1 cellular context compared by ENCODE assay signal in the genomic region with DNA sequence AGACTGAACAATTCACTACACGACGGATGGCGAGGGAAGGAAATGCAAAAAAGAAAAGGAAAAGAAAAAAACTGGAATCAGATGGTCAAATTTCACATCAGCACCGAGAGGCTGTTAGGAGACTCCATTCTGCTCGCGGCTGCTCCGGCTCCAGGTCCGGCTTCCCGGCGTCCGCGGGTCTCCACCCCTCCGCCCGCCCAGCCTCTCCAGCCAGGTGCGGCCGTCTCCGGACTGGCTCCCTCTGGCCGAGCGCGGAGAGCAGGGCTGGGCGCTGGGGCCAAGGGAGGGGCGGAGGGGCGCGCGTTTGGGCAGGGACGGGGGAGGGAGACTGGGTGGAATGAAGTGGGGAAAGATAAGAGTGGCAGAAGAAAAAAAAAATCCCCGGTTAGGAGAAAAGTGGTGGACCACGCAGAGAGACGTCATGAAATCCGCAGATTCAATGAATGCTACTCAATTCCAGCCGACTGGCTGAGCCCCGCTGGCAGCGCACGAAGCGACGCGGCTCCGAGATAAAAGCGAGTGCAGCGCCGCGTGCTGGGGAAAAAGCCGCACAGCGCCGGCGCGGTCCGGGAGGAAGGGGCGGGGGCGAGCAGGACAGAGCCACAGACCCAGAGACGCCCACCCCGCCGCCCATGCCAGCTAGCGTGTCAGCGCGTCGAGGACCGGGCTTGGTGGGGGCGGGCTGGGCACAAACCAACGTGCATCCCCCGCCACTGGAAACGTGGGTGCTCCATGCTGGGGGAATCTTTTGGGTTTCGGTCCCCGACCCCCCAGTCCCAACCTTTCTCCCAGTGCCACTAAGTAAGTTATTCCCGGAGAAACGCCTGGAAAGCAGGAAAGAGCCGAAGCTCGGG.
TF ChIP-seq lines count a peak whose summit lies in the region.

KCNJ6 (minus strand) TSS at position 517 of the 854 bp plus-strand sequence. CDS start 75,775 bp downstream, outside the sequence.

TF ChIP-seq in H1, 55 proteins besides CTCF, POLR2A, EP300 and RAD21 (continued from another document):
- no peak for TF ChIP-seq ATF2 (IDR thresholded peaks at IDR 0.05; ENCODE audit: low read length)
- peak; percentile 22 for TF ChIP-seq EZH2 (IDR thresholded peaks at IDR 0.05; ENCODE audit: low read depth, low read length, severe bottlenecking)
- TF ChIP-seq BACH1 (IDR thresholded peaks at IDR 0.05; ENCODE audit: low read length) = no peak
- peak; percentile 62 for TF ChIP-seq CREB1 (IDR thresholded peaks at IDR 0.05)
- no peak for TF ChIP-seq POU5F1 (IDR thresholded peaks at IDR 0.05; ENCODE audit: low read depth, low read length)
- 0 out of 4 replicates have a peak, but pooled peaks of 1 of the 2 experiments have one; percentile 59 for TF ChIP-seq HDAC2 (IDR thresholded peaks at IDR 0.05; ENCODE audit: borderline replicate concordance in 1 of 2, low read depth in 2 of 2, low read length in 2 of 2)
- TF ChIP-seq CEBPB (IDR thresholded peaks at IDR 0.05; ENCODE audit: low read depth, low read length) = no peak
- TF ChIP-seq, protein P1, sequence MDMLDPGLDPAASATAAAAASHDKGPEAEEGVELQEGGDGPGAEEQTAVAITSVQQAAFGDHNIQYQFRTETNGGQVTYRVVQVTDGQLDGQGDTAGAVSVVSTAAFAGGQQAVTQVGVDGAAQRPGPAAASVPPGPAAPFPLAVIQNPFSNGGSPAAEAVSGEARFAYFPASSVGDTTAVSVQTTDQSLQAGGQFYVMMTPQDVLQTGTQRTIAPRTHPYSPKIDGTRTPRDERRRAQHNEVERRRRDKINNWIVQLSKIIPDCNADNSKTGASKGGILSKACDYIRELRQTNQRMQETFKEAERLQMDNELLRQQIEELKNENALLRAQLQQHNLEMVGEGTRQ (IDR thresholded peaks at IDR 0.05; ENCODE audit: low read length) = no peak
- TF ChIP-seq KDM4A (IDR thresholded peaks at IDR 0.05; ENCODE audit: low read depth, low read length, severe bottlenecking) = peak; percentile 90
- peak; percentile 36; the same call in 1 of the 2 replicates for TF ChIP-seq EGR1 (IDR thresholded peaks at IDR 0.05; ENCODE audit: borderline replicate concordance, low read depth, low read length)
- 0 out of 2 replicates have a peak, but pooled peaks have one; percentile 1 for TF ChIP-seq PHF8 (conservative IDR thresholded peaks at IDR 0.05; ENCODE audit: low read depth, low read length)
- peak; percentile 69 for TF ChIP-seq E2F6 (IDR thresholded peaks at IDR 0.05)
- TF ChIP-seq SAP30 (IDR thresholded peaks at IDR 0.05; ENCODE audit: insufficient read depth, insufficient replicate concordance, low read length) = no peak
- no peak for TF ChIP-seq BRCA1 (IDR thresholded peaks at IDR 0.05; ENCODE audit: low read depth, low read length)
- peak in 1 of 2 experiments; percentile 16; a peak in 1 of 4 replicates for TF ChIP-seq SIN3A (conservative IDR thresholded peaks at IDR 0.05 in 1 of 2, IDR thresholded peaks at IDR 0.05 in 1 of 2; ENCODE audit: low read depth in 1 of 2, low read length in 2 of 2)
